ENCODE assay signal across 1 cellular context in the genomic region with DNA sequence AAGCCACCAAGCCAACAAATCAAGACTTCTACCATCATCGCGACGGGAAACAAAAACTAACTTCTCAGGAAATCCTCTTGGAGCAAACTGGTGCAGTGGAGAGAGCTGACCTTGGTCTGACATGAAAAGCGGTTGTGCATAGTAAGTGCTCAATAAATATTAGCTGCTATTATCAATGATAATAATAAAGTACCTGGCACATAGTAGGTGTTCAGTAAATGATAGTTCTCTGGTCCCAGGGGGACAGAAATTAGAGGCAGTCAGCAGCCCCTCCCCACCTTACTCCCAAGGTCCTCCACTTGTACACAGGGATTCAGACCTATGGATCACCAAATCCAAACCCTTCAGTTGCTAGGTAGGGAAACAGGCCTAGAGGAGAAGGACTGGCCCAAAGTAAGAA.
TF ChIP-seq lines count a peak whose summit lies in the region.

No MANE protein-coding gene starts in this region.

TF ChIP-seq in K562, 482 proteins besides CTCF, POLR2A, EP300 and RAD21:
- TF ChIP-seq ZKSCAN1 (IDR thresholded peaks at IDR 0.05; ENCODE audit: low read depth, low read length) (peak; percentile 65; the same call in 1 of the 2 replicates), POLR2AphosphoS5 (IDR thresholded peaks at IDR 0.05; ENCODE audit: control insufficient read depth, insufficient read depth, low read depth, low read length) (no peak)
- TF ChIP-seq, protein P1, sequence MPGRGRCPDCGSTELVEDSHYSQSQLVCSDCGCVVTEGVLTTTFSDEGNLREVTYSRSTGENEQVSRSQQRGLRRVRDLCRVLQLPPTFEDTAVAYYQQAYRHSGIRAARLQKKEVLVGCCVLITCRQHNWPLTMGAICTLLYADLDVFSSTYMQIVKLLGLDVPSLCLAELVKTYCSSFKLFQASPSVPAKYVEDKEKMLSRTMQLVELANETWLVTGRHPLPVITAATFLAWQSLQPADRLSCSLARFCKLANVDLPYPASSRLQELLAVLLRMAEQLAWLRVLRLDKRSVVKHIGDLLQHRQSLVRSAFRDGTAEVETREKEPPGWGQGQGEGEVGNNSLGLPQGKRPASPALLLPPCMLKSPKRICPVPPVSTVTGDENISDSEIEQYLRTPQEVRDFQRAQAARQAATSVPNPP (IDR thresholded peaks at IDR 0.05; ENCODE audit: borderline replicate concordance, insufficient read depth, insufficient read length): no peak
TF ChIP-seq in K562: peak in this region for 1.
